In genomic region chr3:59386165-59386564, GRCh38 we compare ENCODE assay signal across 11 cellular contexts.
DNase-seq lines count a peak whose midpoint lies in the region; ATAC-seq and TF ChIP-seq lines count a peak whose summit lies in the region.
"Had no signal": no experiment of that assay in that cellular context is flagged by ENCODE, and none has a peak within 500 bp of the region (broad histone marks: within the 10 kb centered on the region; RNA-seq: fewer than 3 reads in every experiment).

No MANE protein-coding gene starts in this region.

- H3K4me3 ChIP-seq in gastrocnemius medialis (no peak overlapping the region), brain microvascular endothelial cell (ENCODE audit: low read depth, low read length) (no peak overlapping the region)
- H3K4me3 ChIP-seq: BLaER1 had no signal

- peak; percentile 14 for DNase-seq in stimulated activated CD4-positive, alpha-beta T cell treated with anti-CD3 and anti-CD28 coated beads, Interleukin-4, amount 100 ng/mL, for 24 hours
- no peak for DNase-seq in stimulated activated CD4-positive, alpha-beta T cell treated with anti-CD3 and anti-CD28 coated beads, Interleukin-4, amount 100 ng/mL, for 4 hours
- peak; percentile 10 for DNase-seq in OCI-M1 (lab: John Stamatoyannopoulos, UW)
- DNase-seq in gastrocnemius medialis = no peak
- no peak for DNase-seq in OCI-M2 (lab: John Stamatoyannopoulos, UW; ENCODE audit: unreplicated experiment)
- no peak for DNase-seq in brain microvascular endothelial cell
- DNase-seq in NCI-H2227 treated with DMSO at 0.1 percent for 48 hours (lab: John Stamatoyannopoulos, UW) = no peak
- DNase-seq: endodermal cell, T1000 had no signal

- no peak for TF ChIP-seq POLR2A in gastrocnemius medialis (IDR thresholded peaks at IDR 0.05)

- H3K36me3 ChIP-seq in gastrocnemius medialis = no peaks in the 10 kb centered on the region
- no peaks in the 10 kb centered on the region for H3K36me3 ChIP-seq in brain microvascular endothelial cell (replicated peaks)
- H3K36me3 ChIP-seq: BLaER1 had no signal

- intact Hi-C loops in gastrocnemius medialis (cut with DNase I; ENCODE audit: low total_unique reads) = no loop called here

- TF ChIP-seq CTCF in gastrocnemius medialis (IDR thresholded peaks at IDR 0.05 in 4 of 5, conservative IDR thresholded peaks at IDR 0.05 in 1 of 5) = no peak
- TF ChIP-seq CTCF in brain microvascular endothelial cell (IDR thresholded peaks at IDR 0.05; ENCODE audit: low read depth, low read length, missing control alignments) = no peak

- no peaks in the 10 kb centered on the region for H3K4me1 ChIP-seq in gastrocnemius medialis
- H3K4me1 ChIP-seq: BLaER1 had no signal

- H3K27me3 ChIP-seq in gastrocnemius medialis = no peaks in the 10 kb centered on the region
- H3K27me3 ChIP-seq in brain microvascular endothelial cell (replicated peaks) = no peaks in the 10 kb centered on the region
- H3K27me3 ChIP-seq: BLaER1 had no signal

- no peaks in the 10 kb centered on the region for H3K9me3 ChIP-seq in gastrocnemius medialis

- ATAC-seq in HG02943 (IDR thresholded peaks at IDR 0.05; ENCODE audit: low read depth, unreplicated experiment) (peak; percentile 71), gastrocnemius medialis (no peak)

- in situ Hi-C loops in gastrocnemius medialis (cut with MboI; ENCODE audit: low sequenced_read_pairs in 4 of 4) (no loop called here), brain microvascular endothelial cell (cut with HindIII; ENCODE audit: low pct_ligation_motif_present, low sequenced_read_pairs) (no loop called here)

- no peak overlapping the region for H3K27ac ChIP-seq in gastrocnemius medialis
- no peak overlapping the region for H3K27ac ChIP-seq in brain microvascular endothelial cell
- H3K27ac ChIP-seq: BLaER1 had no signal

Comparison
In these comparisons a context has a peak if more than half of its experiments do, and no peak if none do; other contexts are left out.
1. DNase-seq: peak in stimulated activated CD4-positive, alpha-beta T cell treated with anti-CD3 and anti-CD28 coated beads, Interleukin-4, amount 100 ng/mL, for 24 hours (single experiment) and OCI-M1 (single experiment); none in stimulated activated CD4-positive, alpha-beta T cell treated with anti-CD3 and anti-CD28 coated beads, Interleukin-4, amount 100 ng/mL, for 4 hours (0 of 2), gastrocnemius medialis (0 of 2), OCI-M2 (single experiment), brain microvascular endothelial cell (single experiment) and NCI-H2227 treated with DMSO at 0.1 percent for 48 hours (single experiment).